ENCODE assay signal across 8 cellular contexts in the genomic region with DNA sequence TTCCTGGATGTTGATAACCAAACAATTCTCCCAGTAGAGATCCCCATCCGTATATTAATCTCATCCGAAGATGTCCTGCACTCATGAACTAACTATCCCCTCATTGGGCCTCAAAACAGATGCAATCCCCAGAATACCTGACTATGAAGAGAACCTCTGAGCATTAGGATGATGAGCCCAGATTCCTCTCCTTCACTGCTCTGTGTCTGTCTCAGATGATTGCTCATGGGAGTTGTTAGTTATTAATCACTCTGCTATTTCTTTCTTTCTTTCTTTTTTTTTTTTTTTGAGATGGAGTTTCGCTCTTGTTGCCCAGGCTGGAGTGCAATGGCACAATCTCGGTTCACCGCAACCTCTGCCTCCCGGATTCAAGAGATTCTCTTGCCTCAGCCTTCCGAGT. TPM values are rescaled to one million over a fixed set of nuclear protein-coding genes. Genes with fewer than 3 reads are reported as not detected.
DNase-seq lines count a peak whose midpoint lies in the region; ATAC-seq lines count a peak whose summit lies in the region.
"Not testable (repeated sequence)": the region's sequence is repeated elsewhere in the genome, so short reads cannot be mapped to it uniquely, and the experiment has no call there.

No MANE protein-coding gene starts in this region.

- not testable (repeated sequence) for H3K36me3 ChIP-seq in BLaER1

- not testable (repeated sequence) for H3K27me3 Mint-ChIP-seq in IgD-negative memory B cell; T-helper 2 cell treated with Interferon-gamma antibody and Interleukin-4, amounts not matched to agents 5 μg/mL and 100 μg/mL, for 36 hours (ENCODE audit: low read depth); activated CD4-positive, alpha-beta memory T cell treated with anti-CD3 and anti-CD28 coated beads, Interleukin-2, amount 10 ng/mL, durations not matched to agents 7 days and 5 days; activated T-helper 17 cell treated with anti-CD3 and anti-CD28 coated beads, Interleukin-2, amount 50 U/mL, for 72 hours; activated naive CD8-positive, alpha-beta T cell treated with anti-CD3 and anti-CD28 coated beads, Interleukin-2, amount 50 U/mL, for 24 hours; memory B cell

- H3K4me3 Mint-ChIP-seq in IgD-negative memory B cell (peak overlapping the region; percentile 39 to 87 (median 78)), memory B cell (peak overlapping the region; percentile 80)
- peak overlapping the region; percentile 14 for H3K4me3 Mint-ChIP-seq in T-helper 2 cell treated with Interferon-gamma antibody and Interleukin-4, amounts not matched to agents 5 μg/mL and 100 μg/mL, for 36 hours
- H3K4me3 Mint-ChIP-seq in activated CD4-positive, alpha-beta memory T cell treated with anti-CD3 and anti-CD28 coated beads, Interleukin-2, amount 10 ng/mL, durations not matched to agents 7 days and 5 days: not testable (repeated sequence)
- H3K4me3 Mint-ChIP-seq in activated T-helper 17 cell treated with anti-CD3 and anti-CD28 coated beads, Interleukin-2, amount 50 U/mL, for 72 hours: peak overlapping the region; percentile 67
- H3K4me3 Mint-ChIP-seq in activated naive CD8-positive, alpha-beta T cell treated with anti-CD3 and anti-CD28 coated beads, Interleukin-2, amount 50 U/mL, for 24 hours: peak overlapping the region; percentile 27

- H3K36me3 Mint-ChIP-seq in IgD-negative memory B cell (peaks cover 10% of the 10 kb centered on the region), memory B cell (peaks cover 22% of the 10 kb centered on the region)
- peaks cover 44% of the 10 kb centered on the region for H3K36me3 Mint-ChIP-seq in T-helper 2 cell treated with Interferon-gamma antibody and Interleukin-4, amounts not matched to agents 5 μg/mL and 100 μg/mL, for 36 hours (ENCODE audit: low read depth)
- peaks cover 45% of the 10 kb centered on the region for H3K36me3 Mint-ChIP-seq in activated CD4-positive, alpha-beta memory T cell treated with anti-CD3 and anti-CD28 coated beads, Interleukin-2, amount 10 ng/mL, durations not matched to agents 7 days and 5 days (ENCODE audit: low read depth)
- peaks cover 39% of the 10 kb centered on the region for H3K36me3 Mint-ChIP-seq in activated T-helper 17 cell treated with anti-CD3 and anti-CD28 coated beads, Interleukin-2, amount 50 U/mL, for 72 hours (ENCODE audit: low read depth)
- H3K36me3 Mint-ChIP-seq in activated naive CD8-positive, alpha-beta T cell treated with anti-CD3 and anti-CD28 coated beads, Interleukin-2, amount 50 U/mL, for 24 hours (ENCODE audit: low read depth): peaks cover 25% of the 10 kb centered on the region

- peak overlapping the region; percentile 86 for H3K4me2 ChIP-seq in BLaER1

- H3K27ac Mint-ChIP-seq in IgD-negative memory B cell (peak overlapping the region; percentile 92 to 99 (median 93)), memory B cell (peak overlapping the region; percentile 99)
- peak overlapping the region; percentile 95 for H3K27ac Mint-ChIP-seq in T-helper 2 cell treated with Interferon-gamma antibody and Interleukin-4, amounts not matched to agents 5 μg/mL and 100 μg/mL, for 36 hours
- H3K27ac Mint-ChIP-seq in activated CD4-positive, alpha-beta memory T cell treated with anti-CD3 and anti-CD28 coated beads, Interleukin-2, amount 10 ng/mL, durations not matched to agents 7 days and 5 days: peak overlapping the region; percentile 95
- H3K27ac Mint-ChIP-seq in activated T-helper 17 cell treated with anti-CD3 and anti-CD28 coated beads, Interleukin-2, amount 50 U/mL, for 72 hours: peak overlapping the region; percentile 80
- H3K27ac Mint-ChIP-seq in activated naive CD8-positive, alpha-beta T cell treated with anti-CD3 and anti-CD28 coated beads, Interleukin-2, amount 50 U/mL, for 24 hours: peak overlapping the region; percentile 43

- CTCF ChIA-PET in activated CD4-positive, alpha-beta memory T cell treated with anti-CD3 and anti-CD28 coated beads, Interleukin-2, amount 10 ng/mL, durations not matched to agents 7 days and 5 days (lab: Charles Lee): interaction anchor here (0.7 to 7.5 kb wide), 4 partner anchors 12 to 77 kb away, joined by 3 to 200 read pairs (median 36); partner anchors contain the start of gene RIPOR2

- peak; percentile 40 for ATAC-seq in activated T-helper 17 cell treated with anti-CD3 and anti-CD28 coated beads, Interleukin-2, amount 50 U/mL, for 72 hours (replicated peaks)
- not testable (repeated sequence) for ATAC-seq in activated naive CD8-positive, alpha-beta T cell treated with anti-CD3 and anti-CD28 coated beads, Interleukin-2, amount 50 U/mL, for 24 hours; memory B cell (ENCODE audit: low read depth)

- 0 out of 2 replicates have a peak overlapping the region, but pooled peaks have one; percentile 39 for H3K27ac ChIP-seq in BLaER1

- POLR2A ChIA-PET in activated CD4-positive, alpha-beta memory T cell treated with anti-CD3 and anti-CD28 coated beads, Interleukin-2, amount 10 ng/mL, durations not matched to agents 7 days and 5 days (lab: Charles Lee): interaction anchor here (0.7 to 15.6 kb wide), 16 partner anchors 8 to 1175 kb away, joined by 3 to 839 read pairs (median 7); partner anchors contain the start of gene RIPOR2

- not testable (repeated sequence) for H4K20me1 ChIP-seq in BLaER1

- H3K9me3 Mint-ChIP-seq in IgD-negative memory B cell: peaks cover 7 to 17% (median 9%) of the 10 kb centered on the region in 3 donors
- H3K9me3 Mint-ChIP-seq in T-helper 2 cell treated with Interferon-gamma antibody and Interleukin-4, amounts not matched to agents 5 μg/mL and 100 μg/mL, for 36 hours: peaks cover 38% of the 10 kb centered on the region
- peaks cover 26% of the 10 kb centered on the region for H3K9me3 Mint-ChIP-seq in activated CD4-positive, alpha-beta memory T cell treated with anti-CD3 and anti-CD28 coated beads, Interleukin-2, amount 10 ng/mL, durations not matched to agents 7 days and 5 days
- H3K9me3 Mint-ChIP-seq in activated T-helper 17 cell treated with anti-CD3 and anti-CD28 coated beads, Interleukin-2, amount 50 U/mL, for 72 hours: peaks cover 11% of the 10 kb centered on the region
- peaks cover 33% of the 10 kb centered on the region for H3K9me3 Mint-ChIP-seq in activated naive CD8-positive, alpha-beta T cell treated with anti-CD3 and anti-CD28 coated beads, Interleukin-2, amount 50 U/mL, for 24 hours
- peaks cover 12% of the 10 kb centered on the region for H3K9me3 Mint-ChIP-seq in memory B cell

- DNase-seq in T-helper 2 cell treated with Interferon-gamma antibody and Interleukin-4, amounts not matched to agents 5 μg/mL and 100 μg/mL, for 36 hours (ENCODE audit: low spot score); activated CD4-positive, alpha-beta memory T cell treated with anti-CD3 and anti-CD28 coated beads, Interleukin-2, amount 10 ng/mL, durations not matched to agents 7 days and 5 days; activated naive CD8-positive, alpha-beta T cell treated with anti-CD3 and anti-CD28 coated beads, Interleukin-2, amount 50 U/mL, for 24 hours; memory B cell (ENCODE audit: low spot score in 2 of 2): not testable (repeated sequence)
- peak; percentile 67 for DNase-seq in renal cortical epithelial cell (ENCODE audit: low read depth)

- not testable (repeated sequence) for H3K27me3 ChIP-seq in BLaER1

- not testable (repeated sequence) for H3K9ac ChIP-seq in BLaER1

- H3K4me3 ChIP-seq in BLaER1: not testable (repeated sequence)

- H3K9me3 ChIP-seq in BLaER1: peaks cover 33% of the 10 kb centered on the region

- peaks cover 51 to 61% (median 59%) of the 10 kb centered on the region in 3 donors for H3K4me1 Mint-ChIP-seq in IgD-negative memory B cell
- H3K4me1 Mint-ChIP-seq in T-helper 2 cell treated with Interferon-gamma antibody and Interleukin-4, amounts not matched to agents 5 μg/mL and 100 μg/mL, for 36 hours (ENCODE audit: low read depth): peaks cover 57% of the 10 kb centered on the region
- peaks cover 66% of the 10 kb centered on the region for H3K4me1 Mint-ChIP-seq in activated CD4-positive, alpha-beta memory T cell treated with anti-CD3 and anti-CD28 coated beads, Interleukin-2, amount 10 ng/mL, durations not matched to agents 7 days and 5 days
- peaks cover 61% of the 10 kb centered on the region for H3K4me1 Mint-ChIP-seq in activated T-helper 17 cell treated with anti-CD3 and anti-CD28 coated beads, Interleukin-2, amount 50 U/mL, for 72 hours
- H3K4me1 Mint-ChIP-seq in activated naive CD8-positive, alpha-beta T cell treated with anti-CD3 and anti-CD28 coated beads, Interleukin-2, amount 50 U/mL, for 24 hours: peaks cover 60% of the 10 kb centered on the region
- peaks cover 50% of the 10 kb centered on the region for H3K4me1 Mint-ChIP-seq in memory B cell

- H3K4me1 ChIP-seq in BLaER1: peaks cover 49% of the 10 kb centered on the region

RNA-seq across cellular contexts. Expression of gene RIPOR2, which starts 12.5 kb away (rescaled TPM):
- polyA plus RNA-seq in IgD-negative memory B cell: 561 TPM
- 100 to 1,000 TPM; 234 to 240 TPM for total RNA-seq in activated CD4-positive, alpha-beta memory T cell treated with anti-CD3 and anti-CD28 coated beads, Interleukin-2, amount 10 ng/mL, durations not matched to agents 7 days and 5 days
- total RNA-seq in activated T-helper 17 cell treated with anti-CD3 and anti-CD28 coated beads, Interleukin-2, amount 50 U/mL, for 72 hours: 100 to 1,000 TPM in 1 of 2 donors, 10 to 100 TPM in 1; 47.5 to 113 TPM
- total RNA-seq in renal cortical epithelial cell: 0.60 and 1.0 TPM in 2 replicates

Comparison
In these comparisons a context has a peak if more than half of its experiments do, and no peak if none do; other contexts are left out.
1. H3K27ac Mint-ChIP-seq: peak in every context shown above with its lines; median percentile 99 in memory B cell; 95 in T-helper 2 cell treated with Interferon-gamma antibody and Interleukin-4, amounts not matched to agents 5 μg/mL and 100 μg/mL, for 36 hours; 95 in activated CD4-positive, alpha-beta memory T cell treated with anti-CD3 and anti-CD28 coated beads, Interleukin-2, amount 10 ng/mL, durations not matched to agents 7 days and 5 days; 93 in IgD-negative memory B cell; 80 in activated T-helper 17 cell treated with anti-CD3 and anti-CD28 coated beads, Interleukin-2, amount 50 U/mL, for 72 hours; 43 in activated naive CD8-positive, alpha-beta T cell treated with anti-CD3 and anti-CD28 coated beads, Interleukin-2, amount 50 U/mL, for 24 hours.
2. RNA of gene RIPOR2, which starts 12.5 kb away (total RNA-seq): 234 to 240 TPM in activated CD4-positive, alpha-beta memory T cell treated with anti-CD3 and anti-CD28 coated beads, Interleukin-2, amount 10 ng/mL, durations not matched to agents 7 days and 5 days and 47.5 to 113 TPM in activated T-helper 17 cell treated with anti-CD3 and anti-CD28 coated beads, Interleukin-2, amount 50 U/mL, for 72 hours; 0.60 to 1.0 TPM in renal cortical epithelial cell; every median in the first group is over 10 times any median in the second.